Comparison of ENCODE assay signal across 8 cellular contexts in genomic region chr1:32817159-32817814, GRCh38. TPM values are rescaled to one million over a fixed set of nuclear protein-coding genes. Genes with fewer than 3 reads are reported as not detected.
A peak's percentile ranks its signal among the peaks of the same experiment; 100 is the strongest.
DNase-seq lines count a peak whose midpoint lies in the region; ATAC-seq, FAIRE-seq and TF ChIP-seq lines count a peak whose summit lies in the region.

Gene S100PBP, plus strand, starts transcription at chr1:32817653. Its CDS starts 8,447 bp downstream, at chr1:32826100.
Gene YARS1, minus strand, starts transcription at chr1:32817358. Its CDS starts 114 bp downstream, at chr1:32817244.

- H3K4me3 ChIP-seq in AG10803 (ENCODE audit: low read length) (peak within 1 kb of the TSS; percentile 98), keratinocyte (ENCODE audit: control insufficient read depth in 2 of 3, extremely low read depth in 1 of 3, insufficient read depth in 2 of 3, low read depth in 1 of 3, low read length in 3 of 3) (peak within 1 kb of the TSS; percentile 81 to 93 (median 89))

- H3K27ac ChIP-seq in keratinocyte (ENCODE audit: control insufficient read depth, insufficient read depth, low read length), result peak within 1 kb of the TSS; percentile 99

- peaks cover 10% of the 10 kb centered on the region for H4K20me1 ChIP-seq in keratinocyte (ENCODE audit: control insufficient read depth, extremely low read depth, insufficient read depth, low read length)

- H3K9me3 ChIP-seq in keratinocyte (ENCODE audit: control insufficient read depth, low read depth, low read length), result no peaks in the 10 kb centered on the region

- H3K9me1 ChIP-seq in keratinocyte (ENCODE audit: control insufficient read depth, extremely low read depth, insufficient read depth, low read length), result peaks cover 7% of the 10 kb centered on the region

- peak within 1 kb of the TSS; percentile 97 for H3K4me2 ChIP-seq in keratinocyte (ENCODE audit: control insufficient read depth, extremely low read depth, insufficient read depth, low read depth, low read length)

- peak within 1 kb of the TSS; percentile 99 for H3K9ac ChIP-seq in keratinocyte (ENCODE audit: control insufficient read depth, extremely low read depth, insufficient read depth, low read length)

- H3K79me2 ChIP-seq in keratinocyte (ENCODE audit: control insufficient read depth, insufficient read depth, low read length), result peaks cover 87% of the 10 kb centered on the region

- DNase-seq in AG10803 (ENCODE audit: low read depth), result peak; percentile 98
- peak; percentile 96 for DNase-seq in NCI-H460 (ENCODE audit: extremely low read depth, low read depth)
- peak; percentile 100 for DNase-seq in activated CD4-positive, CD25-positive, alpha-beta regulatory T cell treated with anti-CD3 and anti-CD28 coated beads, Interleukin-2, amount 50 U/mL, for 72 hours
- DNase-seq in cerebellar nuclear complex (lab: John Stamatoyannopoulos, UW), result peak; percentile 86 to 98
- DNase-seq in keratinocyte (ENCODE audit: low read depth, low spot score), result peak; percentile 81
- DNase-seq in stimulated activated CD4-positive, alpha-beta T cell treated with anti-CD3 and anti-CD28 coated beads, Interleukin-15, amount 100 ng/mL, for 1 hour (ENCODE audit: low read depth in 1 of 2, low spot score in 1 of 2), result peak; percentile 99 to 100

- peak; percentile 86 for FAIRE-seq in keratinocyte (lab: Jason Lieb, UNC)

- TF ChIP-seq CTCF in AG10803 (conservative IDR thresholded peaks at IDR 0.05; ENCODE audit: low read length), result no peak
- TF ChIP-seq CTCF in keratinocyte (optimal IDR thresholded peaks at IDR 0.05 in 1 of 3, IDR thresholded peaks at IDR 0.05 in 1 of 3, conservative IDR thresholded peaks at IDR 0.05 in 1 of 3; ENCODE audit: extremely low read depth in 1 of 3, insufficient read depth in 2 of 3, low read length in 3 of 3), result no peak

- peaks cover 27% of the 10 kb centered on the region for H3K4me1 ChIP-seq in keratinocyte (ENCODE audit: control insufficient read depth, extremely low read depth, insufficient read depth, low read length)

- dilution Hi-C loops in keratinocyte (cut with MboI; ENCODE audit: extremely low pct_ligation_motif_present, low sequenced_read_pairs), result no loop called here

- H2AFZ ChIP-seq in keratinocyte (ENCODE audit: control insufficient read depth, low read length), result peak within 1 kb of the TSS; percentile 88

- ATAC-seq in GM19043 (IDR thresholded peaks at IDR 0.05; ENCODE audit: low read depth, unreplicated experiment) (peak; percentile 68), HG03378 (IDR thresholded peaks at IDR 0.05; ENCODE audit: unreplicated experiment) (peak; percentile 74)

- H3K27me3 ChIP-seq in keratinocyte (ENCODE audit: control insufficient read depth, extremely low read depth, insufficient read depth, low read length), result no peaks in the 10 kb centered on the region

- peaks cover 0 to 13% of the 10 kb centered on the region in 2 experiments for H3K36me3 ChIP-seq in keratinocyte (ENCODE audit: control insufficient read depth in 2 of 2, extremely low read depth in 1 of 2, insufficient read depth in 2 of 2, low read length in 2 of 2)

RNA-seq across cellular contexts. Expression of gene S100PBP, which starts in this region (rescaled TPM):
- 15.5 and 20.7 TPM in 2 replicates for total RNA-seq in NCI-H460 (2014; rRNA removed; shearing (Covaris generic))
- 18.9 and 40.1 TPM in 2 replicates for polyA plus RNA-seq in NCI-H460 (2014; cell fraction: nucleus; rRNA removed)
- 16.2 to 29.0 TPM (median 19.6 TPM) in 3 replicates for polyA plus RNA-seq in keratinocyte
- polyA plus RNA-seq in keratinocyte (2011; ENCODE audit: low read depth), result 6.1 TPM
- 8.9 and 15.4 TPM in 2 replicates for polyA plus RNA-seq in keratinocyte (2011; cell fraction: cytosol; rRNA removed)
- 43.0 and 45.2 TPM in 2 replicates for polyA plus RNA-seq in keratinocyte (2011; cell fraction: nucleus; rRNA removed)
- 8.5 and 11.2 TPM in 2 replicates for polyA plus RNA-seq in keratinocyte (2012; ENCODE audit: low replicate concordance)
- polyA minus RNA-seq in keratinocyte, result 9.4 to 37.5 TPM (median 16.7 TPM) in 3 replicates
- polyA minus RNA-seq in keratinocyte (2011; cell fraction: cytosol; rRNA and poly(A)+ RNA removed), result 7.9 TPM
- 21.9 and 48.9 TPM in 2 replicates for polyA minus RNA-seq in keratinocyte (2011; cell fraction: nucleus; rRNA and poly(A)+ RNA removed)

RNA-seq across cellular contexts. Expression of gene YARS1, which starts in this region (rescaled TPM):
- 169 and 184 TPM in 2 replicates for total RNA-seq in NCI-H460 (2014; rRNA removed; shearing (Covaris generic))
- polyA plus RNA-seq in NCI-H460 (2014; cell fraction: nucleus; rRNA removed), result 140 and 168 TPM in 2 replicates
- 32.0 to 97.4 TPM (median 68.4 TPM) in 3 replicates for polyA plus RNA-seq in keratinocyte
- 241 TPM for polyA plus RNA-seq in keratinocyte (2011; ENCODE audit: low read depth)
- polyA plus RNA-seq in keratinocyte (2011; cell fraction: cytosol; rRNA removed), result 54.2 and 93.1 TPM in 2 replicates
- polyA plus RNA-seq in keratinocyte (2011; cell fraction: nucleus; rRNA removed), result 103 and 117 TPM in 2 replicates
- polyA plus RNA-seq in keratinocyte (2012; ENCODE audit: low replicate concordance), result 86.9 and 135 TPM in 2 replicates
- 39.1 to 147 TPM (median 82.5 TPM) in 3 replicates for polyA minus RNA-seq in keratinocyte
- 38.0 TPM for polyA minus RNA-seq in keratinocyte (2011; cell fraction: cytosol; rRNA and poly(A)+ RNA removed)
- polyA minus RNA-seq in keratinocyte (2011; cell fraction: nucleus; rRNA and poly(A)+ RNA removed), result 38.4 and 63.9 TPM in 2 replicates

Comparison
In these comparisons a context has a peak if more than half of its experiments do, and no peak if none do; other contexts are left out.
1. Peak in every context shown above with its lines: DNase-seq, ATAC-seq, H3K4me3 ChIP-seq and H3K27ac ChIP-seq.